7 cellular contexts compared by ENCODE assay signal in genomic region chr11:46877580-46877979, GRCh38.
"Had no signal": no experiment of that assay in that cellular context is flagged by ENCODE, and none has a peak within 500 bp of the region (broad histone marks: within the 10 kb centered on the region; RNA-seq: fewer than 3 reads in every experiment).

No MANE protein-coding gene starts in this region.

- H3K4me3 ChIP-seq: GM12878 had no signal

- ATAC-seq: GM12878 had no signal

- DNase-seq: GDM1, GF-D8 had no signal

- FAIRE-seq: G401.6, GM12878, GM12891, GM18507, GM19239 had no signal
